9 cellular contexts compared by ENCODE assay signal in genomic region chr6:159989882-159990480, GRCh38. TPM values are rescaled to one million over a fixed set of nuclear protein-coding genes. Genes with fewer than 3 reads are reported as not detected.
DNase-seq lines count a peak whose midpoint lies in the region; ATAC-seq and TF ChIP-seq lines count a peak whose summit lies in the region.
"Had no signal": no experiment of that assay in that cellular context is flagged by ENCODE, and none has a peak within 500 bp of the region (broad histone marks: within the 10 kb centered on the region; RNA-seq: fewer than 3 reads in every experiment).

No MANE protein-coding gene starts in this region.

- no peaks in the 10 kb centered on the region for H3K27me3 Mint-ChIP-seq in dendritic cell treated with granulocyte-macrophage colony-stimulating factor and Interleukin-4, amounts not matched to agents 40 ng/mL and 50 ng/mL, for 4 days

- H3K36me3 Mint-ChIP-seq in dendritic cell treated with granulocyte-macrophage colony-stimulating factor and Interleukin-4, amounts not matched to agents 40 ng/mL and 50 ng/mL, for 4 days (ENCODE audit: low read depth) = peaks cover 38% of the 10 kb centered on the region

- intact Hi-C loops in dendritic cell treated with granulocyte-macrophage colony-stimulating factor and Interleukin-4, amounts not matched to agents 40 ng/mL and 50 ng/mL, for 4 days (cut with micrococcal nuclease) = loop anchor here (5.0 kb wide), 1 partner anchor 38 kb away; no protein-coding TSS in a partner anchor
- intact Hi-C loops in posterior cingulate gyrus (cut with DNase I) = no loop called here

- H3K27ac ChIP-seq in WERI-Rb-1 = no peak overlapping the region

- TF ChIP-seq CTCF in WERI-Rb-1 (IDR thresholded peaks at IDR 0.05; ENCODE audit: low read depth, low read length) = no peak

- peaks cover 9% of the 10 kb centered on the region for H3K36me3 ChIP-seq in WERI-Rb-1

- no peaks in the 10 kb centered on the region for H3K27me3 ChIP-seq in WERI-Rb-1 (ENCODE audit: insufficient read depth, low read depth, severe bottlenecking)

- DNase-seq in CD1c-positive myeloid dendritic cell (ENCODE audit: extremely low spot score) (peak; percentile 67), WERI-Rb-1 (no peak), posterior cingulate gyrus (no peak), HT-29 (ENCODE audit: low spot score) (no peak)
- DNase-seq in stimulated activated CD8-positive, alpha-beta memory T cell treated with anti-CD3 and anti-CD28 coated beads, Interleukin-4, amount 100 ng/mL, for 48 hours = no peak
- DNase-seq: activated CD4-positive, alpha-beta T cell treated with anti-CD3 and anti-CD28 coated beads, Interleukin-2, amount 50 U/mL, for 48 hours had no signal

- peak overlapping the region; percentile 67 for H3K27ac Mint-ChIP-seq in dendritic cell treated with granulocyte-macrophage colony-stimulating factor and Interleukin-4, amounts not matched to agents 40 ng/mL and 50 ng/mL, for 4 days

- H3K4me3 Mint-ChIP-seq in dendritic cell treated with granulocyte-macrophage colony-stimulating factor and Interleukin-4, amounts not matched to agents 40 ng/mL and 50 ng/mL, for 4 days = no peak overlapping the region

- no peaks in the 10 kb centered on the region for H3K9me3 ChIP-seq in WERI-Rb-1 (ENCODE audit: severe bottlenecking)

- H3K9me3 Mint-ChIP-seq in dendritic cell treated with granulocyte-macrophage colony-stimulating factor and Interleukin-4, amounts not matched to agents 40 ng/mL and 50 ng/mL, for 4 days = peaks cover 8% of the 10 kb centered on the region

- ATAC-seq in GM21390 (IDR thresholded peaks at IDR 0.05; ENCODE audit: unreplicated experiment) = peak; percentile 85
- ATAC-seq in HG03558 (IDR thresholded peaks at IDR 0.05; ENCODE audit: extremely low read depth, unreplicated experiment) = peak; percentile 76

- H3K4me3 ChIP-seq in WERI-Rb-1 (ENCODE audit: low read depth, low read length) = no peak overlapping the region

- H3K4me1 Mint-ChIP-seq in dendritic cell treated with granulocyte-macrophage colony-stimulating factor and Interleukin-4, amounts not matched to agents 40 ng/mL and 50 ng/mL, for 4 days (ENCODE audit: low read depth) = peaks cover 74% of the 10 kb centered on the region

RNA-seq across cellular contexts. Expression of gene IGF2R, which starts 21.1 kb away (rescaled TPM):
- 37.7 and 51.2 TPM in 2 replicates for total RNA-seq in HT-29 (2014; rRNA removed; shearing (Covaris generic))
